Comparison of ENCODE assay signal across 19 cellular contexts in genomic region chr4:84050014-84050413, GRCh38.
DNase-seq lines count a peak whose midpoint lies in the region; TF ChIP-seq lines count a peak whose summit lies in the region.
"Had no signal": no experiment of that assay in that cellular context is flagged by ENCODE, and none has a peak within 500 bp of the region (broad histone marks: within the 10 kb centered on the region; RNA-seq: fewer than 3 reads in every experiment).

No MANE protein-coding gene starts in this region.

- H3K9me3 Mint-ChIP-seq in MCF 10A (ENCODE audit: unreplicated experiment) = no peaks in the 10 kb centered on the region
- H3K9me3 Mint-ChIP-seq: activated naive CD4-positive, alpha-beta T cell treated with anti-CD3 and anti-CD28 coated beads, Interleukin-2, amount 50 U/mL, for 24 hours; brain had no signal

- H3K36me3 Mint-ChIP-seq in MCF 10A (ENCODE audit: insufficient read depth, unreplicated experiment) = no peaks in the 10 kb centered on the region
- H3K36me3 Mint-ChIP-seq: activated naive CD4-positive, alpha-beta T cell treated with anti-CD3 and anti-CD28 coated beads, Interleukin-2, amount 50 U/mL, for 24 hours; brain had no signal

- no peak for TF ChIP-seq POLR2A in lower leg skin (IDR thresholded peaks at IDR 0.05)

- no peaks in the 10 kb centered on the region for H3K27me3 Mint-ChIP-seq in MCF 10A (ENCODE audit: insufficient read depth, unreplicated experiment)
- H3K27me3 Mint-ChIP-seq: activated naive CD4-positive, alpha-beta T cell treated with anti-CD3 and anti-CD28 coated beads, Interleukin-2, amount 50 U/mL, for 24 hours had no signal

- CTCF ChIA-PET in MCF 10A (lab: Yijun Ruan, JAX) (interaction anchor here (0.6 to 1.6 kb wide), 2 partner anchors 15 to 54 kb away, joined by 3 read pairs; no protein-coding TSS in a partner anchor), mammary epithelial cell (lab: Charles Lee; ENCODE audit: low non-redundant PET) (no interaction called here)

- H3K27ac ChIP-seq in mammary epithelial cell (ENCODE audit: insufficient read depth, low read depth, low read length) (no peak overlapping the region), ascending aorta (no peak overlapping the region)
- H3K27ac ChIP-seq: psoas muscle, spleen had no signal

- no peak overlapping the region for H2AFZ ChIP-seq in mammary epithelial cell (ENCODE audit: low read depth, low read length)

- dilution Hi-C loops in mammary epithelial cell (cut with HindIII; ENCODE audit: low sequenced_read_pairs) = no loop called here

- no peak overlapping the region for H3K27ac Mint-ChIP-seq in MCF 10A (ENCODE audit: low read depth, unreplicated experiment)
- H3K27ac Mint-ChIP-seq: activated naive CD4-positive, alpha-beta T cell treated with anti-CD3 and anti-CD28 coated beads, Interleukin-2, amount 50 U/mL, for 24 hours; brain had no signal

- H3K9me3 ChIP-seq in mammary epithelial cell (replicated peaks; ENCODE audit: insufficient read depth, low read length) (no peaks in the 10 kb centered on the region), ascending aorta (no peaks in the 10 kb centered on the region)
- H3K9me3 ChIP-seq: psoas muscle, spleen had no signal

- intact Hi-C loops in MCF 10A (cut with micrococcal nuclease) (no loop called here), mammary epithelial cell (cut with micrococcal nuclease) (no loop called here), ascending aorta (cut with DNase I) (no loop called here), lower leg skin (cut with DNase I; ENCODE audit: low total_unique reads) (no loop called here)

- H3K36me3 ChIP-seq in mammary epithelial cell (ENCODE audit: insufficient read depth, low read length) (no peaks in the 10 kb centered on the region), ascending aorta (no peaks in the 10 kb centered on the region)
- H3K36me3 ChIP-seq: spleen had no signal

- no peak overlapping the region for H3K4me3 Mint-ChIP-seq in MCF 10A (ENCODE audit: unreplicated experiment)
- H3K4me3 Mint-ChIP-seq: activated naive CD4-positive, alpha-beta T cell treated with anti-CD3 and anti-CD28 coated beads, Interleukin-2, amount 50 U/mL, for 24 hours; brain had no signal

- no peaks in the 10 kb centered on the region for H3K4me1 Mint-ChIP-seq in MCF 10A (ENCODE audit: insufficient read depth, unreplicated experiment)
- H3K4me1 Mint-ChIP-seq: activated naive CD4-positive, alpha-beta T cell treated with anti-CD3 and anti-CD28 coated beads, Interleukin-2, amount 50 U/mL, for 24 hours had no signal

- H3K4me1 ChIP-seq in mammary epithelial cell (ENCODE audit: insufficient read depth, low read length) = no peaks in the 10 kb centered on the region
- H3K4me1 ChIP-seq in ascending aorta = no peaks in the 10 kb centered on the region
- H3K4me1 ChIP-seq: psoas muscle, spleen had no signal

- no peak overlapping the region for H3K4me2 ChIP-seq in mammary epithelial cell (ENCODE audit: insufficient read depth, low read depth, low read length)

- in situ Hi-C loops in mammary epithelial cell (cut with MboI; ENCODE audit: low sequenced_read_pairs in 2 of 2) = no loop called here

- DNase-seq in MCF 10A (ENCODE audit: unreplicated experiment) (peak; percentile 13), mammary epithelial cell (no peak), NCI-H446 treated with DMSO at 0.1 percent for 48 hours (lab: John Stamatoyannopoulos, UW) (peak; percentile 32), iPS DF 4.7 (ENCODE audit: extremely low read depth, low spot score) (peak; percentile 85), midbrain (lab: John Stamatoyannopoulos, UW) (no peak), ascending aorta (ENCODE audit: low spot score in 2 of 2) (no peak), lower leg skin (ENCODE audit: low spot score in 2 of 2) (no peak), NCI-H774 (lab: John Stamatoyannopoulos, UW) (no peak)
- DNase-seq: activated CD4-positive, alpha-beta T cell treated with anti-CD3 and anti-CD28 coated beads for 4 hours; dermis blood vessel endothelial cell; Kasumi-1; left colon; NCI-H2029; psoas muscle; SIG-M5; spleen; stimulated activated naive CD4-positive, alpha-beta T cell treated with Interleukin-2 at 50 U/mL for 16 hours had no signal

- TF ChIP-seq CTCF in MCF 10A (IDR thresholded peaks at IDR 0.05; ENCODE audit: unreplicated experiment) (no peak), mammary epithelial cell (conservative IDR thresholded peaks at IDR 0.05 in 1 of 2, IDR thresholded peaks at IDR 0.05 in 1 of 2; ENCODE audit: extremely low read depth in 1 of 2, insufficient read depth in 1 of 2, low read depth in 1 of 2, low read length in 2 of 2) (no peak), ascending aorta (IDR thresholded peaks at IDR 0.05) (no peak), lower leg skin (IDR thresholded peaks at IDR 0.05) (no peak)

- no peak overlapping the region for H3K9ac ChIP-seq in mammary epithelial cell (ENCODE audit: insufficient read depth, low read length)

- POLR2A ChIA-PET in MCF 10A (lab: Yijun Ruan, JAX) = interaction anchor here (0.7 kb wide), 1 partner anchor 442 kb away, joined by 3 read pairs; no protein-coding TSS in a partner anchor

- H4K20me1 ChIP-seq in mammary epithelial cell (ENCODE audit: insufficient read depth, low read length) = no peaks in the 10 kb centered on the region

- BruUV-seq in MCF 10A (replicated peaks; lab: Mats Ljungman, UMichigan) = no TSS peak
- BruUV-seq in mammary epithelial cell (replicated peaks; lab: Mats Ljungman, UMichigan) = no TSS peak

- no peaks in the 10 kb centered on the region for H3K79me2 ChIP-seq in mammary epithelial cell (ENCODE audit: insufficient read depth, low read length)

- H3K27me3 ChIP-seq in mammary epithelial cell (ENCODE audit: insufficient read depth, low read length) = peaks cover 3% of the 10 kb centered on the region
- H3K27me3 ChIP-seq in ascending aorta = no peaks in the 10 kb centered on the region
- H3K27me3 ChIP-seq: spleen had no signal

- WGBS in mammary epithelial cell (ENCODE audit: low coverage, missing lambda C conversion rate) = 0% methylated on average over 1 of the region's 1 CpG
- WGBS in lower leg skin, 2 donors = 18% methylated on average over 1 of the region's 1 CpG

- no peak overlapping the region for H3K4me3 ChIP-seq in mammary epithelial cell (replicated peaks in 1 of 3; ENCODE audit: insufficient read depth in 1 of 3, low read depth in 2 of 3, low read length in 3 of 3)
- H3K4me3 ChIP-seq in ascending aorta = no peak overlapping the region
- H3K4me3 ChIP-seq in lower leg skin (ENCODE audit: low read depth, poor library complexity, severe bottlenecking) = no peak overlapping the region
- H3K4me3 ChIP-seq: psoas muscle, spleen had no signal

Comparison
In these comparisons a context has a peak if more than half of its experiments do, and no peak if none do; other contexts are left out.
1. DNase-seq: peak in MCF 10A (single experiment), NCI-H446 treated with DMSO at 0.1 percent for 48 hours (single experiment) and iPS DF 4.7 (single experiment); none in mammary epithelial cell (single experiment), midbrain (single experiment), ascending aorta (0 of 2), lower leg skin (0 of 2) and NCI-H774 (single experiment).